ENCODE assay signal across 9 cellular contexts in the genomic region with DNA sequence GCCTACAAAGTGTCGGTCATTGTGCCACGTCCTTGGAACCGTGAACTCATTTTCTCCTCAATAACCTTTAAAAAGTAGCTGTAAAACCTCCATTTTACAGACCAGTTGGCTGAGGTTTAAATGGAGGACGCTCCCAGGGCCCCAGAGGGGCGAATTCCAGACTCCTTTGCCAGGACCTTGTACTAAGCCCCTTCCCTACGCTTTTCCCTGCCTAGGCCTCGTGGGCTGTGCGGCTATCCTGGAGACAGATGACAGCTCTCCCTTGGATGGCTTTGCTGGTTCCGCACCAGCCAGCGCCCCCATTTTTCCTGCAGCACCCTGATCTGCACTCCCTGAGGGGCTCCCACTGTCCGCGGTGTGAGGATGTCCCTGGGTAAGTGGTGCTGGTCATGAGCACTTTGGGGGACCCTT. TPM values are rescaled to one million over a fixed set of nuclear protein-coding genes. Genes with fewer than 3 reads are reported as not detected.
DNase-seq lines count a peak whose midpoint lies in the region; ATAC-seq and TF ChIP-seq lines count a peak whose summit lies in the region.
"Had no signal": no experiment of that assay in that cellular context is flagged by ENCODE, and none has a peak within 500 bp of the region (broad histone marks: within the 10 kb centered on the region; RNA-seq: fewer than 3 reads in every experiment).

No MANE protein-coding gene starts in this region.

- H3K27me3 ChIP-seq in DOHH2 (ENCODE audit: control insufficient read depth, low read length) (peaks cover under 1% of the 10 kb centered on the region), SK-N-SH (ENCODE audit: insufficient read depth) (no peaks in the 10 kb centered on the region)

- peak overlapping the region; percentile 99 for H3K9ac ChIP-seq in SK-N-SH

- no peak for TF ChIP-seq RAD21 in SK-N-SH (IDR thresholded peaks at IDR 0.05; ENCODE audit: low read length)

- POLR2A ChIA-PET in SK-N-SH (lab: Yijun Ruan, JAX) = interaction anchor here (1.6 to 4.1 kb wide), 3 partner anchors 13 to 436 kb away, joined by 3 to 83 read pairs (median 22); a partner anchor contains a TSS

- H3F3A ChIP-seq in DOHH2 (ENCODE audit: control insufficient read depth, insufficient read depth) (peaks cover 5% of the 10 kb centered on the region), SK-N-SH (replicated peaks; ENCODE audit: insufficient read depth) (peaks cover 4% of the 10 kb centered on the region)

- DNase-seq in SK-N-SH (peak; percentile 56), fibroblast of pulmonary artery (ENCODE audit: low read depth) (no peak), posterior vena cava (ENCODE audit: low spot score) (peak; percentile 72), KG1 (lab: John Stamatoyannopoulos, UW) (no peak), NCI-H526 (lab: John Stamatoyannopoulos, UW) (no peak)
- DNase-seq: stimulated activated CD8-positive, alpha-beta memory T cell treated with anti-CD3 and anti-CD28 coated beads, Interleukin-4, amount 100 ng/mL, for 48 hours had no signal

- peak overlapping the region; percentile 97; the same call in 1 of the 2 replicates for H2AFZ ChIP-seq in SK-N-SH (ENCODE audit: low read depth)

- H3K27ac ChIP-seq in DOHH2 (ENCODE audit: low read depth, low read length) (peak overlapping the region; percentile 66), SK-N-SH (ENCODE audit: low read depth in 2 of 2, low read length in 1 of 2) (peak overlapping the region in 1 of 2 experiments; percentile 68; a peak in 2 of 4 replicates)

- peak overlapping the region; percentile 100 for H3K4me2 ChIP-seq in DOHH2 (ENCODE audit: low read length)
- peak overlapping the region; percentile 100 for H3K4me2 ChIP-seq in SK-N-SH

- H3K9me3 ChIP-seq in DOHH2 (ENCODE audit: control insufficient read depth, insufficient read depth, low read length) (no peaks in the 10 kb centered on the region), SK-N-SH (no peaks in the 10 kb centered on the region)

- peaks cover 41% of the 10 kb centered on the region for H3K36me3 ChIP-seq in DOHH2 (ENCODE audit: control insufficient read depth, low read length)
- peaks cover 10 to 26% of the 10 kb centered on the region in 2 experiments for H3K36me3 ChIP-seq in SK-N-SH (replicated peaks in 1 of 2; ENCODE audit: control insufficient read depth in 1 of 2, insufficient read depth in 2 of 2, low read length in 1 of 2)

- no peak for TF ChIP-seq EP300 in SK-N-SH (IDR thresholded peaks at IDR 0.05; ENCODE audit: borderline replicate concordance in 1 of 2, low read depth in 1 of 2, low read length in 1 of 2)

- H3K4me1 ChIP-seq in DOHH2 (ENCODE audit: control insufficient read depth, low read length) (peaks cover 32% of the 10 kb centered on the region), SK-N-SH (ENCODE audit: control insufficient read depth in 1 of 2, insufficient read depth in 2 of 2, low read depth in 1 of 2, low read length in 1 of 2) (peaks cover 10 to 13% of the 10 kb centered on the region in 2 experiments; a peak in 1 of 4 replicates)

- no peaks in the 10 kb centered on the region for H4K20me1 ChIP-seq in DOHH2 (ENCODE audit: control insufficient read depth, insufficient read depth, low read depth, low read length)
- H4K20me1 ChIP-seq in SK-N-SH (ENCODE audit: insufficient read depth) = no peaks in the 10 kb centered on the region

- ATAC-seq in HG03097 (IDR thresholded peaks at IDR 0.05; ENCODE audit: low FRiP score, unreplicated experiment) = no peak
- no peak for ATAC-seq in HG03521 (IDR thresholded peaks at IDR 0.05; ENCODE audit: unreplicated experiment)

- H3K4me3 ChIP-seq in DOHH2 (ENCODE audit: low read length) = peak overlapping the region; percentile 99
- H3K4me3 ChIP-seq in SK-N-SH (ENCODE audit: low read depth in 2 of 2, low read length in 1 of 2) = peak overlapping the region; percentile 87 to 88
- H3K4me3 ChIP-seq in fibroblast of pulmonary artery (replicated peaks; ENCODE audit: low read depth, low read length) = peak overlapping the region; percentile 95

- 25% methylated on average over 10 of the region's 12 CpGs for WGBS in SK-N-SH (ENCODE audit: low lambda C conversion rate)

- H3K9me2 ChIP-seq in DOHH2 (replicated peaks; ENCODE audit: control insufficient read depth, low read length) (no peaks in the 10 kb centered on the region), SK-N-SH (no peaks in the 10 kb centered on the region)

- H3K79me2 ChIP-seq in DOHH2 (ENCODE audit: control insufficient read depth, low read length) = peaks cover 37% of the 10 kb centered on the region
- peaks cover 20% of the 10 kb centered on the region for H3K79me2 ChIP-seq in SK-N-SH (ENCODE audit: insufficient read depth)

- intact Hi-C loops in posterior vena cava (cut with DNase I) = no loop called here

- CTCF ChIA-PET in SK-N-SH (lab: Yijun Ruan, JAX) = interaction anchor here (0.7 to 4.2 kb wide), 8 partner anchors 9 to 57 kb away, joined by 3 to 75 read pairs (median 9); a partner anchor contains a TSS

- TF ChIP-seq CTCF in DOHH2 (IDR thresholded peaks at IDR 0.05; ENCODE audit: low read depth, low read length, poor library complexity, severe bottlenecking) (no peak), SK-N-SH (IDR thresholded peaks at IDR 0.05) (no peak), fibroblast of pulmonary artery (IDR thresholded peaks at IDR 0.05; ENCODE audit: low read length, missing control alignments) (no peak)

TF ChIP-seq in SK-N-SH, 30 proteins besides CTCF, POLR2A, EP300 and RAD21:
- TF ChIP-seq, protein P1, sequence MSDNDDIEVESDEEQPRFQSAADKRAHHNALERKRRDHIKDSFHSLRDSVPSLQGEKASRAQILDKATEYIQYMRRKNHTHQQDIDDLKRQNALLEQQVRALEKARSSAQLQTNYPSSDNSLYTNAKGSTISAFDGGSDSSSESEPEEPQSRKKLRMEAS (IDR thresholded peaks at IDR 0.05; ENCODE audit: low read depth) = 0 out of 2 replicates have a peak, but pooled peaks have one; percentile 18
- no peak for TF ChIP-seq GATA2 (CRISPR knock-in tag; IDR thresholded peaks at IDR 0.05)
- 0 out of 2 replicates have a peak, but pooled peaks have one; percentile 29 for TF ChIP-seq YY1 (IDR thresholded peaks at IDR 0.05; ENCODE audit: low read depth)
- TF ChIP-seq MXI1 (IDR thresholded peaks at IDR 0.05; ENCODE audit: low read depth, low read length) = peak; percentile 63
- TF ChIP-seq RFX5 (IDR thresholded peaks at IDR 0.05; ENCODE audit: low read length) = peak; percentile 75

RNA-seq across cellular contexts. Expression of a gene that starts 12.1 kb away (rescaled TPM):
- polyA plus RNA-seq in SK-N-SH (2012; rRNA removed) = 34.9 and 40.3 TPM in 2 replicates
- 25.4 and 27.5 TPM in 2 replicates for polyA plus RNA-seq in SK-N-SH (2012; cell fraction: cytosol; rRNA removed)
- 112 and 173 TPM in 2 replicates for polyA plus RNA-seq in SK-N-SH (2012; cell fraction: nucleus; rRNA removed)
- 10 to 100 TPM; 27.9 to 36.3 TPM for total RNA-seq in posterior vena cava

RNA-seq across cellular contexts. Expression of a gene that starts 25.4 kb away (rescaled TPM):
- 10.8 and 14.7 TPM in 2 replicates for polyA plus RNA-seq in SK-N-SH (2012; rRNA removed)
- 10.9 and 11.0 TPM in 2 replicates for polyA plus RNA-seq in SK-N-SH (2012; cell fraction: cytosol; rRNA removed)
- polyA plus RNA-seq in SK-N-SH (2012; cell fraction: nucleus; rRNA removed) = 23.1 and 48.0 TPM in 2 replicates
- total RNA-seq in posterior vena cava = 10 to 100 TPM; 29.7 to 33.5 TPM

Comparison
In these comparisons a context has a peak if more than half of its experiments do, and no peak if none do; other contexts are left out.
1. DNase-seq: peak in SK-N-SH (single experiment) and posterior vena cava (single experiment); none in fibroblast of pulmonary artery (single experiment), KG1 (single experiment) and NCI-H526 (0 of 2).
2. Peak in every context shown above with its lines, with median percentiles within 50 percentile points of each other: H3K4me3 ChIP-seq.